Comparison of ENCODE assay signal across 1 cellular context in the genomic region with DNA sequence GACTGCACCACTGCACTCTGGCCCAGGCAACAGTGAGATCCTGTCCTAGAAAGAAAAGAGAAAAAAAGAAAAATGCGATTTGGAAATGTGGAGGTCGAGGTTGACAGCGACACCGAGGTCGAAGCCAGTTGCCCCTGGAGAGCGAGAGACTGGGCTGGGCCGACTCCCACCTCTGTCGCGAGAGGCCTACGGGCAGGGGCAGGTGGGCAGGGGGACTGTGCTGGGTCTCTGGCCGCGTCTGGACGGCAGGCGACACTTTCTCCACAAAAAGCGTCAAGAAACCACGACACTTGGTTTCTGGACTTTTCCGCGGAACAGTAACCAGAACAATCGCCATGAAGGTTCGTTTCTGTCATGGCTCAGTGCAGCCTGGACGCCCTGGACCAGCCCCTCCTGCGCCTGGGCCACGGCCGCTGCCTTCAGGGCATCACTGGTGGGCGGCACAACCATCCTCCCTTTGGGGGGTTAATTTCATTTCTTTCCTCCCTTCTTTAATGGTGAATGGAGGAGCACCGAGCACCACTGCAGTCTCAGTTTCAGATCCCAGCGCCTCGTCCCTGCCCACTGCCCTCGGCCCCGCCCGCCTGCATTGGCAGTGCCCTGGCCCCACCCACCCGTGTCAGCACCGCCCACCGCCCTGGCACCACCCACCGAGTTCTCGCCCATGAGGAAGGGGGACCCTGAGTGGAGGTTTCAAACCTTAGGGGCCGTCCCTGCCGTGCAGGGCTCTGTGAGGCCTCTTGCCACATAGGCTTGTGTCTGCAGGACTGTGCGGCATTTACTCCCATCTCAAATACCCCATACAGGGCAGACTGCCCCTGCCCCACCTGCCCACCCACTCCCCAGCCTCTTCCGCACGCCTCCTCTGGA.
TF ChIP-seq lines count a peak whose summit lies in the region.

No MANE protein-coding gene starts in this region.

TF ChIP-seq in GM12878, 131 proteins besides CTCF, POLR2A, EP300 and RAD21:
- TF ChIP-seq IRF5 (IDR thresholded peaks at IDR 0.05; ENCODE audit: borderline replicate concordance) = no peak
- TF ChIP-seq MXI1 (IDR thresholded peaks at IDR 0.05; ENCODE audit: low read depth, low read length) = no peak
- TF ChIP-seq, protein P1, sequence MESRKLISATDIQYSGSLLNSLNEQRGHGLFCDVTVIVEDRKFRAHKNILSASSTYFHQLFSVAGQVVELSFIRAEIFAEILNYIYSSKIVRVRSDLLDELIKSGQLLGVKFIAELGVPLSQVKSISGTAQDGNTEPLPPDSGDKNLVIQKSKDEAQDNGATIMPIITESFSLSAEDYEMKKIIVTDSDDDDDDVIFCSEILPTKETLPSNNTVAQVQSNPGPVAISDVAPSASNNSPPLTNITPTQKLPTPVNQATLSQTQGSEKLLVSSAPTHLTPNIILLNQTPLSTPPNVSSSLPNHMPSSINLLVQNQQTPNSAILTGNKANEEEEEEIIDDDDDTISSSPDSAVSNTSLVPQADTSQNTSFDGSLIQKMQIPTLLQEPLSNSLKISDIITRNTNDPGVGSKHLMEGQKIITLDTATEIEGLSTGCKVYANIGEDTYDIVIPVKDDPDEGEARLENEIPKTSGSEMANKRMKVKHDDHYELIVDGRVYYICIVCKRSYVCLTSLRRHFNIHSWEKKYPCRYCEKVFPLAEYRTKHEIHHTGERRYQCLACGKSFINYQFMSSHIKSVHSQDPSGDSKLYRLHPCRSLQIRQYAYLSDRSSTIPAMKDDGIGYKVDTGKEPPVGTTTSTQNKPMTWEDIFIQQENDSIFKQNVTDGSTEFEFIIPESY (IDR thresholded peaks at IDR 0.05) = no peak
- TF ChIP-seq DPF2 (IDR thresholded peaks at IDR 0.05) = no peak
TF ChIP-seq in GM12878: peak in this region for 0.
